In the genomic region with DNA sequence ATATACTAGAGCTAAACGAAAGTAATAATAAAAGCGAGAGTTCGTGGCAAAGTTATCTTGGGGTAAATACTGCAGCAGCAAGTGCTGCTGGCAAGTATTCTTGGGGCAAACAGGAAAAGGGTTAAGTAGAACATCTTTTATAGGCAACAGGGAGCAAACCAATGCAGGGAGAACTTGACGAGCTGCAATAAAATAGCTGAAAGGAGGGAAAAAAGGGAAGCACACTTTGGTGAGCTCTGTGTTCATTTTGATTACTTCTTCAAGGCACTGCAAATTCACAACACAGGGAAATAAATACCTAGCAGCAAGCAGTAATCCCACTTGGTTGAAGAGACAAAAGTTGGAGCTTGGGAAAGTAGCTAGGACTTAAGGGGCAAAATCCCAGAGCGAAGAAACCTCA, we compare ENCODE assay signal across 19 cellular contexts. TPM values are rescaled to one million over a fixed set of nuclear protein-coding genes. Genes with fewer than 3 reads are reported as not detected.
DNase-seq lines count a peak whose midpoint lies in the region; ATAC-seq, FAIRE-seq and TF ChIP-seq lines count a peak whose summit lies in the region.
"Had no signal": no experiment of that assay in that cellular context is flagged by ENCODE, and none has a peak within 500 bp of the region (broad histone marks: within the 10 kb centered on the region; RNA-seq: fewer than 3 reads in every experiment).

No MANE protein-coding gene starts in this region.

- H4K8ac ChIP-seq in H1 (ENCODE audit: extremely low read depth, insufficient read depth, low read length) = no peak overlapping the region

- no peak overlapping the region for H3K14ac ChIP-seq in H1 (ENCODE audit: insufficient read length)

- no peaks in the 10 kb centered on the region for H3K79me1 ChIP-seq in H1 (ENCODE audit: low read depth, low read length)

- 92% methylated on average over 5 of the region's 5 CpGs; no CpG with 5 or more reads in 1 of the 2 experiments for WGBS in H1 (ENCODE audit: extremely low coverage in 1 of 2, insufficient coverage in 1 of 2, insufficient read length in 1 of 2, insufficient replicate concordance in 2 of 2, low coverage in 1 of 2, low lambda C conversion rate in 2 of 2, missing lambda C conversion rate in 1 of 2), 2 experiments
- WGBS in transverse colon (ENCODE audit: low coverage in 1 of 2), 2 donors = 60 to 66% methylated on average over 5 of the region's 5 CpGs

- H3K36me3 ChIP-seq in H1 (ENCODE audit: control insufficient read depth in 2 of 4, insufficient read depth in 4 of 4, low read length in 3 of 4) (no peaks in the 10 kb centered on the region), vagina (no peaks in the 10 kb centered on the region), transverse colon (no peaks in the 10 kb centered on the region)
- H3K36me3 ChIP-seq: BE2C, SJSA1 had no signal

- peaks cover 15% of the 10 kb centered on the region for H3K36me3 Mint-ChIP-seq in activated CD8-positive, alpha-beta T cell treated with anti-CD3 and anti-CD28 coated beads, Interleukin-2, amount 10 ng/mL, durations not matched to agents 7 days and 5 days (ENCODE audit: low read depth)

- no peak overlapping the region for H2BK15ac ChIP-seq in H1 (ENCODE audit: low read length)

- no peaks in the 10 kb centered on the region for H3K27me3 Mint-ChIP-seq in activated CD8-positive, alpha-beta T cell treated with anti-CD3 and anti-CD28 coated beads, Interleukin-2, amount 10 ng/mL, durations not matched to agents 7 days and 5 days (ENCODE audit: low read depth)
- H3K27me3 Mint-ChIP-seq: CD4-positive, CD25-positive, alpha-beta regulatory T cell had no signal

- H4K5ac ChIP-seq in H1 (ENCODE audit: insufficient read length, low read depth, low read length) = no peak overlapping the region

- CTCF ChIA-PET in H1 (lab: Charles Lee; ENCODE audit: partially characterized antibody) = interaction anchor here (0.8 to 1.7 kb wide), 4 partner anchors 12 to 282 kb away, joined by 3 to 4 read pairs (median 3); no protein-coding TSS in a partner anchor
- CTCF ChIA-PET in activated CD8-positive, alpha-beta T cell treated with anti-CD3 and anti-CD28 coated beads, Interleukin-2, amount 10 ng/mL, durations not matched to agents 7 days and 5 days (lab: Charles Lee) = interaction anchor here (0.9 to 1.0 kb wide), 3 partner anchors 33 to 315 kb away, joined by 3 read pairs; no protein-coding TSS in a partner anchor

- H3K4me2 ChIP-seq in H1 (ENCODE audit: insufficient read depth in 1 of 2, low read depth in 2 of 2, low read length in 2 of 2) = no peak overlapping the region

- intact Hi-C loops in vagina (cut with DNase I) = no loop called here
- intact Hi-C loops in transverse colon (cut with DNase I; ENCODE audit: low total_unique reads) = no loop called here

- H3K27ac Mint-ChIP-seq in activated CD8-positive, alpha-beta T cell treated with anti-CD3 and anti-CD28 coated beads, Interleukin-2, amount 10 ng/mL, durations not matched to agents 7 days and 5 days = no peak overlapping the region

- H2BK12ac ChIP-seq in H1 (ENCODE audit: low read depth, low read length) = no peak overlapping the region

- H2BK120ac ChIP-seq in H1 (replicated peaks; ENCODE audit: low read depth, low read length) = no peak overlapping the region

- H3K4me1 ChIP-seq in H1 (replicated peaks in 1 of 4; ENCODE audit: control insufficient read depth in 3 of 4, insufficient read depth in 4 of 4, low read length in 3 of 4) = no peaks in the 10 kb centered on the region
- H3K4me1 ChIP-seq in vagina = no peaks in the 10 kb centered on the region
- no peaks in the 10 kb centered on the region for H3K4me1 ChIP-seq in transverse colon
- H3K4me1 ChIP-seq: BE2C, SJSA1 had no signal

- H3K4me1 Mint-ChIP-seq in activated CD8-positive, alpha-beta T cell treated with anti-CD3 and anti-CD28 coated beads, Interleukin-2, amount 10 ng/mL, durations not matched to agents 7 days and 5 days (ENCODE audit: low read depth) = peaks cover 3% of the 10 kb centered on the region

- TF ChIP-seq CTCF in NB4 (IDR thresholded peaks at IDR 0.05; ENCODE audit: low read depth, low read length) (no peak), H1 (IDR thresholded peaks at IDR 0.05; ENCODE audit: control extremely low read depth in 1 of 3, insufficient read depth in 1 of 3, low read depth in 1 of 3, low read length in 3 of 3) (no peak), vagina (IDR thresholded peaks at IDR 0.05) (no peak), transverse colon (IDR thresholded peaks at IDR 0.05) (no peak)

- POLR2A ChIA-PET in H1 (lab: Charles Lee; ENCODE audit: partially characterized antibody) = no interaction called here
- POLR2A ChIA-PET in activated CD8-positive, alpha-beta T cell treated with anti-CD3 and anti-CD28 coated beads, Interleukin-2, amount 10 ng/mL, durations not matched to agents 7 days and 5 days (lab: Charles Lee) = interaction anchor here (1.0 kb wide), 1 partner anchor 14 kb away, joined by 3 read pairs; no protein-coding TSS in a partner anchor

- FAIRE-seq in H54 (lab: Jason Lieb, UNC) (peak; percentile 87), H1 (lab: Jason Lieb, UNC) (peak; percentile 57)

- TF ChIP-seq RAD21 in H1 (IDR thresholded peaks at IDR 0.05 in 1 of 2, conservative IDR thresholded peaks at IDR 0.05 in 1 of 2; ENCODE audit: low read depth in 2 of 2, low read length in 2 of 2) = no peak

- no peak for ATAC-seq in activated CD8-positive, alpha-beta T cell treated with anti-CD3 and anti-CD28 coated beads, Interleukin-2, amount 10 ng/mL, durations not matched to agents 7 days and 5 days
- ATAC-seq: Panc1 had no signal

- no peak overlapping the region for H3K9ac ChIP-seq in H1 (replicated peaks in 1 of 4; ENCODE audit: extremely low read depth in 1 of 4, low read depth in 3 of 4, low read length in 3 of 4)

- DNase-seq in H54 (ENCODE audit: insufficient read length, low spot score) = no peak
- DNase-seq in NB4 (ENCODE audit: low read depth) = peak; percentile 58
- DNase-seq in H1 (ENCODE audit: low read depth in 1 of 2, low spot score in 2 of 2) = peak in 1 of 2 experiments; percentile 26
- no peak for DNase-seq in vagina (ENCODE audit: extremely low spot score in 2 of 2)
- DNase-seq in transverse colon = no peak
- no peak for DNase-seq in activated CD8-positive, alpha-beta T cell treated with anti-CD3 and anti-CD28 coated beads, Interleukin-2, amount 10 ng/mL, durations not matched to agents 7 days and 5 days
- no peak for DNase-seq in AG20443 (ENCODE audit: low spot score)
- DNase-seq: BE2C; CD4-positive, CD25-positive, alpha-beta regulatory T cell; COR-L47; DMS 273 treated with DMSO at 0.1 percent for 48 hours; DND-41; GOT3; NCI-H1092; NCI-H1436 treated with DMSO at 0.1 percent for 48 hours; NCI-H2029; NCI-H526 had no signal

- no peaks in the 10 kb centered on the region for H3K9me3 Mint-ChIP-seq in activated CD8-positive, alpha-beta T cell treated with anti-CD3 and anti-CD28 coated beads, Interleukin-2, amount 10 ng/mL, durations not matched to agents 7 days and 5 days (ENCODE audit: insufficient read depth)
- H3K9me3 Mint-ChIP-seq: CD4-positive, CD25-positive, alpha-beta regulatory T cell had no signal

- no peaks in the 10 kb centered on the region for H3K79me2 ChIP-seq in H1 (ENCODE audit: control insufficient read depth in 1 of 2, insufficient read depth in 2 of 2, low read length in 2 of 2)

- H4K91ac ChIP-seq in H1 (replicated peaks; ENCODE audit: insufficient read length, low read length) = no peak overlapping the region

- H2AK5ac ChIP-seq in H1 (ENCODE audit: low read depth, low read length) = no peak overlapping the region

- H3K27ac ChIP-seq in H1 (ENCODE audit: low read depth, low read length) (no peak overlapping the region), vagina (peak overlapping the region; percentile 33), transverse colon (no peak overlapping the region)
- H3K27ac ChIP-seq: SJSA1 had no signal

- H2BK20ac ChIP-seq in H1 (ENCODE audit: low read length) = no peak overlapping the region; the same call in 1 of the 2 replicates

- in situ Hi-C loops in transverse colon (cut with MboI; ENCODE audit: low pct_ligation_motif_present in 1 of 4, low pct_unique_long_range_greater_than_20kb in 1 of 4, low sequenced_read_pairs in 3 of 4) = no loop called here

- no peak overlapping the region for H2BK5ac ChIP-seq in H1 (ENCODE audit: low read depth, low read length)

- H3K9me3 ChIP-seq in H1 (ENCODE audit: insufficient read depth in 2 of 2, low read depth in 1 of 2, low read length in 1 of 2) (no peaks in the 10 kb centered on the region), vagina (no peaks in the 10 kb centered on the region), transverse colon (no peaks in the 10 kb centered on the region)
- H3K9me3 ChIP-seq: BE2C, SJSA1 had no signal

- H3K23me2 ChIP-seq in H1 (ENCODE audit: low read depth, low read length) = no peaks in the 10 kb centered on the region

- H3K4me3 Mint-ChIP-seq in activated CD8-positive, alpha-beta T cell treated with anti-CD3 and anti-CD28 coated beads, Interleukin-2, amount 10 ng/mL, durations not matched to agents 7 days and 5 days = no peak overlapping the region
- H3K4me3 Mint-ChIP-seq: CD4-positive, CD25-positive, alpha-beta regulatory T cell had no signal

- H3K4ac ChIP-seq in H1 (replicated peaks; ENCODE audit: insufficient read length, low read depth, low read length) = no peak overlapping the region

- H3K4me3 ChIP-seq in NB4 (ENCODE audit: low read depth, low read length) = no peak overlapping the region
- no peak overlapping the region for H3K4me3 ChIP-seq in H1 (ENCODE audit: extremely low read depth in 1 of 4, insufficient read depth in 2 of 4, low read depth in 3 of 4, low read length in 4 of 4)
- H3K4me3 ChIP-seq in vagina = peak overlapping the region; percentile 5 to 25
- H3K4me3 ChIP-seq in transverse colon = no peak overlapping the region
- H3K4me3 ChIP-seq: SJSA1 had no signal

- no peaks in the 10 kb centered on the region for H4K20me1 ChIP-seq in H1 (replicated peaks in 1 of 2; ENCODE audit: control insufficient read depth in 1 of 2, insufficient read depth in 2 of 2, low read length in 2 of 2)

- TF ChIP-seq EP300 in H1 (IDR thresholded peaks at IDR 0.05; ENCODE audit: borderline replicate concordance in 1 of 2, low read depth in 2 of 2, low read length in 2 of 2) (no peak), transverse colon (IDR thresholded peaks at IDR 0.05; ENCODE audit: low read depth) (no peak)

- no peak overlapping the region for H3K23ac ChIP-seq in H1 (ENCODE audit: insufficient read length)

- H3K56ac ChIP-seq in H1 (replicated peaks; ENCODE audit: insufficient read length, low read depth, low read length) = no peak overlapping the region

- H3K18ac ChIP-seq in H1 (ENCODE audit: extremely low read depth, low read length) = no peak overlapping the region

- H2AFZ ChIP-seq in H1 (ENCODE audit: low read length) = no peak overlapping the region

- no peak for TF ChIP-seq POLR2A in H54 (IDR thresholded peaks at IDR 0.05; ENCODE audit: low read depth, low read length)
- no peak for TF ChIP-seq POLR2A in NB4 (IDR thresholded peaks at IDR 0.05; ENCODE audit: extremely low read depth, insufficient read length)
- no peak for TF ChIP-seq POLR2A in H1 (IDR thresholded peaks at IDR 0.05; ENCODE audit: control extremely low read depth in 1 of 2, low read depth in 2 of 2, low read length in 2 of 2)
- no peak for TF ChIP-seq POLR2A in vagina (IDR thresholded peaks at IDR 0.05)
- no peak for TF ChIP-seq POLR2A in transverse colon (IDR thresholded peaks at IDR 0.05)

- H3K27me3 ChIP-seq in H1 (replicated peaks in 1 of 4; ENCODE audit: control insufficient read depth in 3 of 4, extremely low read depth in 1 of 4, insufficient read depth in 3 of 4, low read length in 3 of 4) (no peaks in the 10 kb centered on the region), vagina (no peaks in the 10 kb centered on the region), transverse colon (no peaks in the 10 kb centered on the region)
- H3K27me3 ChIP-seq: BE2C, SJSA1 had no signal

RNA-seq across cellular contexts. Expression of a gene that starts 42.3 kb away (rescaled TPM):
- total RNA-seq in H1 (2021; fragmentation: NEBNext Ultra II Directional; extraction: Animal tissue kit (Norgen Biotek cat#: 25700)) = 31.2 and 34.0 TPM in 2 replicates
- 23.7 and 31.5 TPM in 2 replicates for polyA plus RNA-seq in H1 (2011; rRNA removed)
- 20.1 TPM for polyA plus RNA-seq in H1 (2011; cell fraction: cytosol; rRNA removed)
- 38.7 TPM for polyA plus RNA-seq in H1 (2011; cell fraction: nucleus; rRNA removed)
- 22.3 to 30.8 TPM (median 23.0 TPM) in 4 replicates for polyA plus RNA-seq in H1 (2012, experiment 1 of 2)
- 10.1 TPM for polyA plus RNA-seq in H1 (2012, experiment 2 of 2)
- 14.6 TPM for polyA plus RNA-seq in H1 (2013, experiment 1 of 2)
- 14.6 TPM for polyA plus RNA-seq in H1 (2013, experiment 2 of 2)
- 29.7 and 35.0 TPM in 2 replicates for polyA minus RNA-seq in H1 (2011; rRNA and poly(A)+ RNA removed)
- polyA minus RNA-seq in H1 (2011; cell fraction: cytosol; rRNA and poly(A)+ RNA removed) = 39.4 TPM
- 45.8 TPM for polyA minus RNA-seq in H1 (2011; cell fraction: nucleus; rRNA and poly(A)+ RNA removed)
- 56.0 TPM for total RNA-seq in vagina
- total RNA-seq in transverse colon = 10 to 100 TPM in 1 of 4 donors, 1 to 10 TPM in 3; 8.4 to 11.2 (median 9.2) TPM
- total RNA-seq in activated CD8-positive, alpha-beta T cell treated with anti-CD3 and anti-CD28 coated beads, Interleukin-2, amount 10 ng/mL, durations not matched to agents 7 days and 5 days = 1 to 10 TPM; 5.3 to 6.8 TPM

Comparison
In these comparisons a context has a peak if more than half of its experiments do, and no peak if none do; other contexts are left out.
1. H3K4me3 ChIP-seq: peak in vagina (2 of 2); none in NB4 (single experiment), H1 (0 of 4) and transverse colon (0 of 4).